In the genomic region with DNA sequence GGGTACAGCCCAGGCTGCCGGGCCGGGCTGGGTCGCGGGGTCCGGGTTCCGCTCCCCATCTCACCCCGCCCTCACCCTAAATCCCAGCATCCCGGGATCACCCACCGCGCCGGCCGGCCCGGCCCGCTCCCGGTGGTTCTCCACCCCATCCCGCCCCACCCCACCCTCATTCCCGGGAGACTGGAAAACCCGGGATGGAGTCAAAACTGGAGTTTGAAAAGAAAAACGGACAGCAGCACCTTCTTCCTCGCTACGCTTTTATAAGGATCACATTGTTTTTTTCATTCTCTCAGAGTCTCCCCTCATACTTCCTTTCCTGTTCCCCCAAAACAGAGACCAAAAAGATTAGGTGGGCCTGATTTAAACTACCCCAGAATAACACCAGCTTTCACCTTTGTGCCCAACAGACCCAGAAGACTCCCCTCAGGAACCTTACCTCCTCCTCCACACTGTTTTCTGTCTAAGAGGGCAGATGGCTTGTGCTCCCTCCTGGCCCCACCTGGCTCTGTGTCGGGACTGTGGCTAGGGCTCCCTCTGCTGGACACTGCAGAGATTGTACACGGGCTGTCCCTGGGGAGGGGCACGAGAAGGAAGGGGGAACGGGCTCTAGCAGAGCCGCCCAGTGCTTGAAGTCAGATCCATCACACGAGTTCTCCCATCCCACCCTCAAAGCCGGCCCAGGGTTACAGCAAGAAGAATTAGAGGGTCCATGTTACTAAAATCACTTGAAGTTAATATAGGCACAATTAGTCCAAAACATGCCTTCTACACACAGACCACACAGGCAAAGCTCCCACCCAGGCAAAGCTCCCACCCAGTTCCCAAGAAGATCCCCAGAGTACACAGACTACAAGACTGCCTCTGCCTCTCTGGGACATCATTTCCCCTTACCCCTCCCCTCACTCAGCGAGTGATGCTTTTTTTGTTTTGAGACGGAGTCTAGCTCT, we compare ENCODE assay signal across 8 cellular contexts. TPM values are rescaled to one million over a fixed set of nuclear protein-coding genes. Genes with fewer than 3 reads are reported as not detected.
DNase-seq lines count a peak whose midpoint lies in the region; ATAC-seq and TF ChIP-seq lines count a peak whose summit lies in the region.

No MANE protein-coding gene starts in this region.

- H3K9me3 ChIP-seq in T-helper 17 cell (ENCODE audit: control insufficient read depth, low read length, poor library complexity, severe bottlenecking) (no peaks in the 10 kb centered on the region), hepatocyte (ENCODE audit: low read depth) (no peaks in the 10 kb centered on the region)

- no peaks in the 10 kb centered on the region for H4K20me1 ChIP-seq in hepatocyte (ENCODE audit: insufficient read depth, poor library complexity, severe bottlenecking)

- H3K79me2 ChIP-seq in hepatocyte = no peaks in the 10 kb centered on the region

- H3K27me3 Mint-ChIP-seq in T-helper 17 cell = peaks cover 15% of the 10 kb centered on the region

- peaks cover 6% of the 10 kb centered on the region for H3K4me1 ChIP-seq in hepatocyte (ENCODE audit: insufficient read depth)

- peaks cover 50% of the 10 kb centered on the region for H3K4me1 Mint-ChIP-seq in T-helper 17 cell

- H3K9me2 ChIP-seq in hepatocyte (replicated peaks; ENCODE audit: insufficient read depth) = no peaks in the 10 kb centered on the region

- ATAC-seq in GM18502 (IDR thresholded peaks at IDR 0.05; ENCODE audit: poor library complexity, unreplicated experiment) (peak; percentile 71), HG02884 (IDR thresholded peaks at IDR 0.05; ENCODE audit: unreplicated experiment) (peak; percentile 53), T-helper 17 cell (peak; percentile 79)

- peak overlapping the region; percentile 90 for H3K27ac ChIP-seq in hepatocyte

- peak; percentile 96 for TF ChIP-seq CTCF in astrocyte of the cerebellum (IDR thresholded peaks at IDR 0.05; ENCODE audit: low read depth, low read length, missing control alignments)
- TF ChIP-seq CTCF in hepatocyte (IDR thresholded peaks at IDR 0.05; ENCODE audit: poor library complexity) = peak; percentile 98

- H3K4me3 Mint-ChIP-seq in T-helper 17 cell = peak overlapping the region; percentile 99

- H3K36me3 Mint-ChIP-seq in T-helper 17 cell (ENCODE audit: low read depth) = peaks cover 2% of the 10 kb centered on the region

- in situ Hi-C loops in astrocyte of the cerebellum (cut with HindIII; ENCODE audit: low sequenced_read_pairs) = loop anchor here (25.0 kb wide), 1 partner anchor 150 kb away; no protein-coding TSS in a partner anchor

- peak overlapping the region; percentile 51 for H3K4me3 ChIP-seq in astrocyte of the cerebellum (ENCODE audit: low read depth, low read length)
- peak overlapping the region; percentile 41 for H3K4me3 ChIP-seq in hepatocyte

- peak overlapping the region; percentile 94 for H3K27ac Mint-ChIP-seq in T-helper 17 cell

- DNase-seq in NCI-H146 treated with DMSO at 0.1 percent for 48 hours (lab: John Stamatoyannopoulos, UW; ENCODE audit: unreplicated experiment) (peak; percentile 89), T-helper 17 cell (peak; percentile 68 to 86 (median 78)), astrocyte of the cerebellum (ENCODE audit: low read depth) (peak; percentile 66), hepatocyte (ENCODE audit: low spot score) (peak; percentile 93), retina (peak; percentile 93), OCI-M2 (lab: John Stamatoyannopoulos, UW; ENCODE audit: unreplicated experiment) (no peak)

- peak overlapping the region; percentile 86 for H3K4me2 ChIP-seq in hepatocyte

- WGBS in hepatocyte (ENCODE audit: low lambda C conversion rate, missing lambda C conversion rate) = 5% methylated on average over 30 of the region's 30 CpGs

- no peaks in the 10 kb centered on the region for H3K36me3 ChIP-seq in hepatocyte (replicated peaks; ENCODE audit: insufficient read depth, low read depth)

- H2AFZ ChIP-seq in hepatocyte = peak overlapping the region; percentile 69

- no peaks in the 10 kb centered on the region for H3K27me3 ChIP-seq in hepatocyte

RNA-seq across cellular contexts. Expression of gene GLI1, which starts 3.0 kb away (rescaled TPM):
- total RNA-seq in T-helper 17 cell (under 1 TPM; 0.10 to 0.22 TPM), hepatocyte (5.9 and 7.6 TPM in 2 replicates)
- 5.1 and 6.0 TPM in 2 replicates for polyA plus RNA-seq in hepatocyte

RNA-seq across cellular contexts. Expression of gene INHBE, which starts 7.5 kb away (rescaled TPM):
- total RNA-seq in T-helper 17 cell = not detected
- total RNA-seq in hepatocyte = 44.2 and 45.9 TPM in 2 replicates
- 6.1 and 15.1 TPM in 2 replicates for polyA plus RNA-seq in hepatocyte

RNA-seq across cellular contexts. Expression of gene ARHGAP9, which starts 17.1 kb away (rescaled TPM):
- total RNA-seq in T-helper 17 cell (100 to 1,000 TPM; 225 to 295 TPM), hepatocyte (0.44 and 2.0 TPM in 2 replicates)
- polyA plus RNA-seq in hepatocyte = 2.2 and 3.6 TPM in 2 replicates

RNA-seq across cellular contexts. Expression of gene MARS1, which starts 25.3 kb away (rescaled TPM):
- total RNA-seq in T-helper 17 cell = 100 to 1,000 TPM; 175 to 180 TPM
- total RNA-seq in hepatocyte = 117 and 124 TPM in 2 replicates
- polyA plus RNA-seq in hepatocyte = 147 and 158 TPM in 2 replicates

RNA-seq across cellular contexts. Expression of gene INHBC, which starts 28.0 kb away (rescaled TPM):
- not detected for total RNA-seq in T-helper 17 cell
- 1.3 and 1.8 TPM in 2 replicates for total RNA-seq in hepatocyte
- 1.5 and 3.4 TPM in 2 replicates for polyA plus RNA-seq in hepatocyte

Comparison
In these comparisons a context has a peak if more than half of its experiments do, and no peak if none do; other contexts are left out.
1. RNA of gene INHBE, which starts 7.5 kb away (total RNA-seq): 44.2 to 45.9 TPM in hepatocyte; not detected in T-helper 17 cell; every median in the first group is over 10 times any median in the second.
2. RNA of gene ARHGAP9, which starts 17.1 kb away (total RNA-seq): 225 to 295 TPM in T-helper 17 cell; 0.44 to 2.0 TPM in hepatocyte; every median in the first group is over 10 times any median in the second.
3. Peak in every context shown above with its lines, with median percentiles within 50 percentile points of each other: ATAC-seq.